9 cellular contexts compared by ENCODE assay signal in genomic region chr5:114360816-114361723, GRCh38. TPM values are rescaled to one million over a fixed set of nuclear protein-coding genes. Genes with fewer than 3 reads are reported as not detected.
DNase-seq lines count a peak whose midpoint lies in the region; ATAC-seq and TF ChIP-seq lines count a peak whose summit lies in the region.
"Had no signal": no experiment of that assay in that cellular context is flagged by ENCODE, and none has a peak within 500 bp of the region (broad histone marks: within the 10 kb centered on the region; RNA-seq: fewer than 3 reads in every experiment).

No MANE protein-coding gene starts in this region.

- peaks cover 9% of the 10 kb centered on the region for H3K4me1 ChIP-seq in ectodermal cell (ENCODE audit: control insufficient read depth, insufficient read depth, low read length)

- H3K36me3 ChIP-seq in ectodermal cell (ENCODE audit: control insufficient read depth, insufficient read depth, low read length) = no peaks in the 10 kb centered on the region

- in situ Hi-C loops in G401 (cut with HindIII; ENCODE audit: low sequenced_read_pairs) = no loop called here

- WGBS in ectodermal cell, 2 experiments = 0% methylated on average over 78 of the region's 78 CpGs

- H3K27me3 Mint-ChIP-seq in mesothelial cell of epicardium (ENCODE audit: low read depth) = peaks cover 54% of the 10 kb centered on the region

- no peaks in the 10 kb centered on the region for H3K36me3 Mint-ChIP-seq in mesothelial cell of epicardium

- peak; percentile 15 for ATAC-seq in GM21825 (IDR thresholded peaks at IDR 0.05; ENCODE audit: unreplicated experiment)
- no peak for ATAC-seq in HG03196 (IDR thresholded peaks at IDR 0.05; ENCODE audit: unreplicated experiment)

- peak overlapping the region; percentile 89 for H3K27ac Mint-ChIP-seq in mesothelial cell of epicardium

- H3K9me3 ChIP-seq in ectodermal cell (ENCODE audit: control insufficient read depth, low read length) = no peaks in the 10 kb centered on the region

- H3K27ac ChIP-seq in ectodermal cell (ENCODE audit: insufficient read depth, low read depth, low read length, poor library complexity, severe bottlenecking) = peak overlapping the region; percentile 90

- H3K4me3 ChIP-seq in ectodermal cell (ENCODE audit: insufficient read depth, low read depth, low read length) = peak overlapping the region; percentile 79

- peaks cover 24% of the 10 kb centered on the region for H3K27me3 ChIP-seq in ectodermal cell (ENCODE audit: control insufficient read depth, insufficient read depth, low read length, poor library complexity, severe bottlenecking)

- H3K4me3 Mint-ChIP-seq in mesothelial cell of epicardium = peak overlapping the region; percentile 89

- peak; percentile 51 for TF ChIP-seq CTCF in mesothelial cell of epicardium (IDR thresholded peaks at IDR 0.05; ENCODE audit: unreplicated experiment)

- DNase-seq in G401 (ENCODE audit: low spot score) = peak; percentile 45
- DNase-seq in NCI-H226 = peak; percentile 28
- peak; percentile 57 to 81 for DNase-seq in mesothelial cell of epicardium (ENCODE audit: low spot score in 2 of 2, unreplicated experiment in 2 of 2)
- no peak for DNase-seq in GDM1 (lab: John Stamatoyannopoulos, UW)
- no peak for DNase-seq in mucosa of gallbladder (ENCODE audit: low spot score)

- H3K4me1 Mint-ChIP-seq in mesothelial cell of epicardium = peaks cover 17% of the 10 kb centered on the region

- no peaks in the 10 kb centered on the region for H3K9me3 Mint-ChIP-seq in mesothelial cell of epicardium

RNA-seq across cellular contexts. Expression of gene KCNN2, which starts 0.8 kb away (rescaled TPM):
- not detected in 2 replicates for total RNA-seq in G401 (2014; rRNA removed; shearing (Covaris generic))
- polyA plus RNA-seq in ectodermal cell (2013, experiment 1 of 4) = 8.6 TPM
- 8.3 TPM for polyA plus RNA-seq in ectodermal cell (2013, experiment 2 of 4)
- 7.5 TPM for polyA plus RNA-seq in ectodermal cell (2013, experiment 3 of 4)
- 7.5 TPM for polyA plus RNA-seq in ectodermal cell (2013, experiment 4 of 4)
- total RNA-seq in mesothelial cell of epicardium = 17.1 to 19.6 TPM (median 19.1 TPM) in 3 replicates
- total RNA-seq in mucosa of gallbladder = 0.17 TPM
- total RNA-seq: mononuclear cell had no signal

Comparison
In these comparisons a context has a peak if more than half of its experiments do, and no peak if none do; other contexts are left out.
1. DNase-seq: peak in G401 (single experiment), NCI-H226 (single experiment) and mesothelial cell of epicardium (2 of 2); none in GDM1 (single experiment) and mucosa of gallbladder (single experiment).
2. RNA of gene KCNN2, which starts 0.8 kb away (total RNA-seq): 17.1 to 19.6 TPM in mesothelial cell of epicardium; 0.17 TPM in mucosa of gallbladder (single experiment) and not detected in G401; every median in the first group is over 10 times any median in the second.